13 cellular contexts compared by ENCODE assay signal in genomic region chr4:15253346-15253745, GRCh38.
DNase-seq lines count a peak whose midpoint lies in the region; ATAC-seq and TF ChIP-seq lines count a peak whose summit lies in the region.
"Had no signal": no experiment of that assay in that cellular context is flagged by ENCODE, and none has a peak within 500 bp of the region (broad histone marks: within the 10 kb centered on the region; RNA-seq: fewer than 3 reads in every experiment).

No MANE protein-coding gene starts in this region.

- H4K20me1 ChIP-seq in smooth muscle cell (ENCODE audit: low read depth) = no peaks in the 10 kb centered on the region

- TF ChIP-seq EP300 in transverse colon (IDR thresholded peaks at IDR 0.05; ENCODE audit: low read depth) = no peak

- H2AFZ ChIP-seq in smooth muscle cell (ENCODE audit: low read depth) = no peak overlapping the region

- no peak for DNase-seq in spleen
- no peak for DNase-seq in smooth muscle cell (lab: John Stamatoyannopoulos, UW; ENCODE audit: unreplicated experiment)
- DNase-seq in transverse colon = no peak
- DNase-seq in foreskin fibroblast = no peak
- DNase-seq: activated naive CD4-positive, alpha-beta T cell treated with anti-CD3 and anti-CD28 coated beads, Interleukin-2, amount 50 U/mL, for 16 hours; CD4-positive, alpha-beta memory T cell; midbrain; NCI-H524; right cardiac atrium had no signal

- no peak overlapping the region for H3K4me2 ChIP-seq in smooth muscle cell

- in situ Hi-C loops in transverse colon (cut with MboI; ENCODE audit: low pct_ligation_motif_present in 1 of 4, low pct_unique_long_range_greater_than_20kb in 1 of 4, low sequenced_read_pairs in 3 of 4) = no loop called here

- WGBS in spleen, 5 donors = 51 to 64% (median 56%) methylated on average over 4 of the region's 4 CpGs
- 96% methylated on average over 4 of the region's 4 CpGs for WGBS in smooth muscle cell (ENCODE audit: low lambda C conversion rate)
- 54 to 71% methylated on average over 2 to 4 of the region's 4 CpGs for WGBS in transverse colon (ENCODE audit: low coverage in 1 of 2), 2 donors

- peak overlapping the region in 6 of 8 donors; percentile 12 to 78 (median 54) for H3K27ac ChIP-seq in spleen
- no peak overlapping the region for H3K27ac ChIP-seq in smooth muscle cell (ENCODE audit: low read depth)
- H3K27ac ChIP-seq in transverse colon = no peak overlapping the region

- H3K4me1 ChIP-seq in spleen (peaks cover 0 to 29% (median 9%) of the 10 kb centered on the region in 6 donors), smooth muscle cell (ENCODE audit: low read depth) (no peaks in the 10 kb centered on the region), transverse colon (no peaks in the 10 kb centered on the region)

- intact Hi-C loops in spleen (cut with DNase I; ENCODE audit: low total_unique reads) (no loop called here), transverse colon (cut with DNase I; ENCODE audit: low total_unique reads) (loop anchor here (5.0 kb wide), 1 partner anchor 404 kb away; the partner anchor contains the start of gene FBXL5)

- no peak overlapping the region for H3K9ac ChIP-seq in smooth muscle cell (ENCODE audit: low read depth)

- peak; percentile 89 for ATAC-seq in GM18909 (IDR thresholded peaks at IDR 0.05; ENCODE audit: poor library complexity, unreplicated experiment)
- peak; percentile 90 for ATAC-seq in GM21619 (IDR thresholded peaks at IDR 0.05; ENCODE audit: unreplicated experiment)
- ATAC-seq in HG03103 (IDR thresholded peaks at IDR 0.05; ENCODE audit: low read depth, unreplicated experiment) = peak; percentile 69
- ATAC-seq: right cardiac atrium, SK-N-SH treated with all-trans-retinoic acid at 6 μM for 48 hours had no signal

- TF ChIP-seq POLR2A in spleen (IDR thresholded peaks at IDR 0.05) = no peak
- TF ChIP-seq POLR2A in transverse colon (IDR thresholded peaks at IDR 0.05) = no peak

- no peak for TF ChIP-seq CTCF in spleen (IDR thresholded peaks at IDR 0.05 in 8 of 11, conservative IDR thresholded peaks at IDR 0.05 in 3 of 11)
- TF ChIP-seq CTCF in smooth muscle cell (IDR thresholded peaks at IDR 0.05; ENCODE audit: borderline replicate concordance, insufficient read depth, poor library complexity, severe bottlenecking) = no peak
- TF ChIP-seq CTCF in transverse colon (IDR thresholded peaks at IDR 0.05) = no peak
- TF ChIP-seq CTCF in foreskin fibroblast (IDR thresholded peaks at IDR 0.05; ENCODE audit: low read depth, low read length) = no peak

- H3K27me3 ChIP-seq in spleen (replicated peaks in 1 of 7) (no peaks in the 10 kb centered on the region), smooth muscle cell (ENCODE audit: low read depth) (no peaks in the 10 kb centered on the region), transverse colon (no peaks in the 10 kb centered on the region)

- H3K36me3 ChIP-seq in spleen (no peaks in the 10 kb centered on the region), smooth muscle cell (ENCODE audit: low read depth) (no peaks in the 10 kb centered on the region), transverse colon (no peaks in the 10 kb centered on the region)

- H3F3A ChIP-seq in smooth muscle cell (ENCODE audit: low read depth) = no peaks in the 10 kb centered on the region

- no peaks in the 10 kb centered on the region for H3K79me2 ChIP-seq in smooth muscle cell (ENCODE audit: low read depth)

- no peaks in the 10 kb centered on the region for H3K9me3 ChIP-seq in spleen
- no peaks in the 10 kb centered on the region for H3K9me3 ChIP-seq in smooth muscle cell (replicated peaks; ENCODE audit: low read depth)
- no peaks in the 10 kb centered on the region for H3K9me3 ChIP-seq in transverse colon

- H3K4me3 ChIP-seq in spleen (no peak overlapping the region), smooth muscle cell (no peak overlapping the region), transverse colon (no peak overlapping the region), foreskin fibroblast (ENCODE audit: low read depth in 1 of 2, low read length in 2 of 2) (no peak overlapping the region)

Comparison
In these comparisons a context has a peak if more than half of its experiments do, and no peak if none do; other contexts are left out.
1. H3K27ac ChIP-seq: peak in spleen (6 of 8); none in smooth muscle cell (single experiment) and transverse colon (0 of 4).
2. Peak in every context shown above with its lines, with median percentiles within 50 percentile points of each other: ATAC-seq.